ENCODE assay signal across 20 cellular contexts in the genomic region with DNA sequence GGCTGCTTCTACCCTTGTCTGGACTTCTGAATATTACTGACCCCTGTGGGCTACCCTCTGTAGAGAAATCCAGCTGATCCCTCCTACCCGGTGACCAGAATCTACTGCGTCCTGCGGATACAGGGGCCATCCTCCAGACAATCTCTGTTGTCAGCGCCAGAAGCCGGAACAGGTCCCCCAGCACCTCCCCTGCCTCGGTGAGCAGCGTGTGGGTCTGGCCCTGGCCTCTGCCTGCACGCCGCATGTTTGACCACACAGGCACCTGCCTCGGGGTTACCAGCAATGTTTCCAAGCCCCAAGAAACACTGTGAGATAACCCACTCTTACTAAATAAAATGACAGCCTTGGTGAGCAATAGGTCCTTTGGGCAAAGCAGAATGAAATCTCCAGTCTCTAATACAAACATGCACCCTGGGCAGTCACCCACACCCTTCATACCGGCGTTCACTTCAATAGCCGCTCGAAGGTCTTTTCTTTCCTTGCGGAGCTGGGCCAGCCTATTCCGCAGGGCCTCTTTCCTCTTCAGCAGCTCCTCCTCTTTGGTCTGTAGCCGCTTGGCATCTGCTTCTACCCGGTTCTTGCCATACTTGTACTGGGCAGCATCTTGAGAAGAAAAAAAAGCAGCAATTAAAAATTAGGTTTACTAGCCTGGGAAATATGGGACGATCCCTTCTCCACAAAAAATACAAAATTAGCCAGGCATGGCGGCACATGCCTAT.
"Had no signal": no experiment of that assay in that cellular context is flagged by ENCODE, and none has a peak within 500 bp of the region (broad histone marks: within the 10 kb centered on the region; RNA-seq: fewer than 3 reads in every experiment).

No MANE protein-coding gene starts in this region.

- DNase-seq: activated CD4-positive, alpha-beta memory T cell treated with anti-CD3 and anti-CD28 coated beads for 36 hours; activated CD4-positive, alpha-beta T cell treated with anti-CD3 and anti-CD28 coated beads for 36 hours; activated gamma-delta T cell; activated T-cell treated with anti-CD3 and anti-CD28 coated beads, Interleukin-2, amount 50 U/mL, for 24 hours; central memory CD4-positive, alpha-beta T cell; effector memory CD8-positive, alpha-beta T cell; left cardiac atrium; naive thymus-derived CD4-positive, alpha-beta T cell; right cardiac atrium; stimulated activated naive CD8-positive, alpha-beta T cell treated with anti-CD3 and anti-CD28 coated beads, Interleukin-15, Interleukin-2, amounts not matched to agents 100 U/mL and 50 U/mL, for 24 hours; WERI-Rb-1 had no signal

- H3K4me2 ChIP-seq: smooth muscle cell had no signal

- H3K27me3 ChIP-seq: suprapubic skin, upper lobe of left lung had no signal

- FAIRE-seq: frontal cortex had no signal

- H3K4me1 ChIP-seq: prostate gland had no signal

- H3K27ac ChIP-seq: epithelial cell of prostate, prostate gland, suprapubic skin, upper lobe of left lung, WERI-Rb-1 had no signal

- ATAC-seq: activated CD4-positive, alpha-beta T cell treated with anti-CD3 and anti-CD28 coated beads for 36 hours; activated naive CD4-positive, alpha-beta T cell treated with anti-CD3 and anti-CD28 coated beads, Interleukin-2, amount 50 U/mL, for 72 hours; effector memory CD8-positive, alpha-beta T cell; left cardiac atrium; naive thymus-derived CD4-positive, alpha-beta T cell; right cardiac atrium; SK-N-SH treated with all-trans-retinoic acid at 6 μM for 48 hours; stimulated activated naive CD8-positive, alpha-beta T cell treated with anti-CD3 and anti-CD28 coated beads, Interleukin-15, Interleukin-2, amounts not matched to agents 100 U/mL and 50 U/mL, for 24 hours had no signal

- H3K9me3 ChIP-seq: prostate gland, suprapubic skin, upper lobe of left lung had no signal

- H3K4me3 ChIP-seq: lung, prostate gland, smooth muscle cell, suprapubic skin, upper lobe of left lung had no signal
